Comparison of ENCODE assay signal across 9 cellular contexts in the genomic region with DNA sequence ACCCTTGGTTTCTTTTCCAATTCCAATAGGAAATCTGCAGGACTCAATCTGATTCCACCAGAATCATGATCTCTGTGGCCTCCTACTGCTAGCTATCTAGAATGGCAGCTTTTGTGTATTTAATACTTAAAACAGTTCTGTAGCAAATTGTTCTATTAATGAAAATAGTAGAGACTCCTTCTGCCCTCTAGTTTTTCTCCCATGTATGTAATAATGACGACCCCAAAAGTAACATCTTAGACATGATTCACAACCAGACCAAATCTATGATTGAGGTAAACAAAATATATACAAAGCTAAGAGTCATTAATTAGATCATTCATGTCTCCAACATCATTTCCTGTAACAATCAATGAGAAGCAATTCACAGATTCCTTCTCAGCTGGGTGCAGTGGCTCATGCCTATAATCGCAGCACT.
A peak's percentile ranks its signal among the peaks of the same experiment; 100 is the strongest.
DNase-seq lines count a peak whose midpoint lies in the region; ATAC-seq, FAIRE-seq and TF ChIP-seq lines count a peak whose summit lies in the region.
"Had no signal": no experiment of that assay in that cellular context is flagged by ENCODE, and none has a peak within 500 bp of the region (broad histone marks: within the 10 kb centered on the region; RNA-seq: fewer than 3 reads in every experiment).

No MANE protein-coding gene starts in this region.

- POLR2A ChIA-PET in PC-3 (lab: Charles Lee; ENCODE audit: unreplicated experiment) = no interaction called here

- 0 out of 2 replicates have a peak, but pooled peaks cover 6% of the 10 kb centered on the region for H4K20me1 ChIP-seq in PC-3 (ENCODE audit: low read length)

- 0 out of 2 replicates have a peak, but pooled peaks cover 18% of the 10 kb centered on the region for H3K79me2 ChIP-seq in PC-3 (ENCODE audit: low read length)

- TF ChIP-seq CTCF in PC-3 (conservative IDR thresholded peaks at IDR 0.05; ENCODE audit: low read depth, low read length) = 0 out of 2 replicates have a peak, but pooled peaks have one; percentile 21
- peak in 1 of 4 experiments; percentile 34 for TF ChIP-seq CTCF in sigmoid colon (IDR thresholded peaks at IDR 0.05)

- H2AFZ ChIP-seq in PC-3 (ENCODE audit: low read length) = no peak overlapping the region

- intact Hi-C loops in PC-3 (cut with micrococcal nuclease) = loop anchor here (1.0 to 5.0 kb wide), 3 partner anchors 129 to 356 kb away; no protein-coding TSS in a partner anchor
- intact Hi-C loops in sigmoid colon (cut with DNase I) = loop anchor here (5.0 kb wide), 1 partner anchor 354 kb away; no protein-coding TSS in a partner anchor

- no peaks in the 10 kb centered on the region for H3F3A ChIP-seq in PC-3 (ENCODE audit: low read length, unreplicated experiment)

- no peak for DNase-seq in activated CD4-positive, CD25-positive, alpha-beta regulatory T cell (lab: John Stamatoyannopoulos, UW)
- DNase-seq in PC-3 (peak; percentile 18), fibroblast of gingiva (ENCODE audit: low read depth) (peak; percentile 22), sigmoid colon (no peak), NCI-H526 treated with DMSO at 0.1 percent for 48 hours (lab: John Stamatoyannopoulos, UW) (no peak), small intestine (no peak)
- DNase-seq in activated effector memory CD4-positive, alpha-beta T cell treated with anti-CD3 and anti-CD28 coated beads, Interleukin-2, amount 50 U/mL, for 16 hours = no peak

- TF ChIP-seq EP300 in sigmoid colon (IDR thresholded peaks at IDR 0.05) = no peak

- H3K4me1 ChIP-seq in PC-3 (ENCODE audit: insufficient read depth, low read length) (peaks cover 15% of the 10 kb centered on the region), sigmoid colon (peaks cover 0 to 76% (median 54%) of the 10 kb centered on the region in 4 donors), small intestine (ENCODE audit: control insufficient read depth in 2 of 2, insufficient read depth in 1 of 2, low read depth in 1 of 2, low read length in 1 of 2) (peaks cover 0 to 4% of the 10 kb centered on the region in 2 donors)

- BruUV-seq in PC-3 (replicated peaks; lab: Mats Ljungman, UMichigan) = no TSS peak

- no peaks in the 10 kb centered on the region for H3K9me3 ChIP-seq in PC-3 (ENCODE audit: low read length)
- H3K9me3 ChIP-seq in sigmoid colon = no peaks in the 10 kb centered on the region
- H3K9me3 ChIP-seq in small intestine (ENCODE audit: control insufficient read depth, low read depth) = no peaks in the 10 kb centered on the region

- H3K4me3 ChIP-seq in PC-3 (ENCODE audit: low read length) (no peak overlapping the region), sigmoid colon (no peak overlapping the region), small intestine (ENCODE audit: low read depth in 1 of 2, low read length in 2 of 2) (no peak overlapping the region)

- 54 to 69% methylated on average over 2 of the region's 2 CpGs for WGBS in sigmoid colon, 2 donors
- 40 to 51% (median 49%) methylated on average over 2 of the region's 2 CpGs for WGBS in small intestine, 3 donors

- H3K27ac ChIP-seq in PC-3 (ENCODE audit: low read length) (no peak overlapping the region), sigmoid colon (peak overlapping the region in 3 of 4 donors; percentile 35 to 61 (median 40)), small intestine (ENCODE audit: low read depth in 1 of 2, low read length in 1 of 2) (no peak overlapping the region)
- H3K27ac ChIP-seq: HL-60 had no signal

- TF ChIP-seq POLR2A in sigmoid colon (IDR thresholded peaks at IDR 0.05) = no peak

- no peak for FAIRE-seq in small intestine (lab: Jason Lieb, UNC)

- ATAC-seq in activated CD4-positive, CD25-positive, alpha-beta regulatory T cell treated with anti-CD3 and anti-CD28 coated beads, Interleukin-2, amount 50 U/mL, for 24 hours = peak; percentile 41 to 56
- no peak for ATAC-seq in PC-3

- no peaks in the 10 kb centered on the region for H3K9me2 ChIP-seq in PC-3 (replicated peaks; ENCODE audit: low read length)

- H3K27me3 ChIP-seq in PC-3 (ENCODE audit: low read length) = no peaks in the 10 kb centered on the region
- no peaks in the 10 kb centered on the region for H3K27me3 ChIP-seq in sigmoid colon
- no peaks in the 10 kb centered on the region for H3K27me3 ChIP-seq in small intestine (ENCODE audit: control insufficient read depth in 2 of 2, insufficient read depth in 2 of 2, low read length in 2 of 2)

- no peak overlapping the region for H3K9ac ChIP-seq in PC-3 (ENCODE audit: low read length)

- H3K36me3 ChIP-seq in PC-3 (ENCODE audit: low read depth, low read length) (0 out of 2 replicates have a peak, but pooled peaks cover 5% of the 10 kb centered on the region), sigmoid colon (no peaks in the 10 kb centered on the region), small intestine (ENCODE audit: control insufficient read depth in 2 of 2, insufficient read depth in 2 of 2, low read length in 2 of 2) (no peaks in the 10 kb centered on the region)

- no peak overlapping the region for H3K4me2 ChIP-seq in PC-3 (ENCODE audit: low read length)

- CTCF ChIA-PET in PC-3 (lab: Charles Lee) = interaction anchor here (0.5 to 0.7 kb wide), 4 partner anchors 28 to 234 kb away, joined by 3 to 4 read pairs (median 3); no protein-coding TSS in a partner anchor

Comparison
In these comparisons a context has a peak if more than half of its experiments do, and no peak if none do; other contexts are left out.
1. DNase-seq: peak in PC-3 (single experiment) and fibroblast of gingiva (single experiment); none in activated CD4-positive, CD25-positive, alpha-beta regulatory T cell (0 of 4), sigmoid colon (single experiment), NCI-H526 treated with DMSO at 0.1 percent for 48 hours (single experiment), activated effector memory CD4-positive, alpha-beta T cell treated with anti-CD3 and anti-CD28 coated beads, Interleukin-2, amount 50 U/mL, for 16 hours (single experiment) and small intestine (single experiment).
2. H3K27ac ChIP-seq: peak in sigmoid colon (3 of 4); none in PC-3 (single experiment) and small intestine (0 of 2).